In the genomic region with DNA sequence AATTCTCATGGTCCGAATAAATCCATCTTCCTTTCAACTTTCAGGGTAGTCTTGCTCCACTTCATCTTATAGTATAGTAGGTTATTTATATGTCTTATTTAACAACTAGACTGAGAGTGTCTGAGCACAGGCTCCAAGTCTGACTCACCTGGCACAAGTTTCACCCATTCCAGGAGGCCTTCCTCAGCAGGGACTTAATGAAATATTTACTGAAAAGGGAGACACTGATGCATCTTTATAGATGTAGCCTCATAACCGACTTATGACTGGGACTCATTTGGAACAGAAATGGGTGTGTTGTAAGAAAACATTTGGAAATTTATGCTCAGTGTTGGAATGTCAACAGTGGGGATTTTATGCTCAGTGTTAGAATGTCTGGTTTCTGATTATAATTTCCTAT, we compare ENCODE assay signal across 19 cellular contexts. TPM values are rescaled to one million over a fixed set of nuclear protein-coding genes. Genes with fewer than 3 reads are reported as not detected.
DNase-seq lines count a peak whose midpoint lies in the region; ATAC-seq, FAIRE-seq and TF ChIP-seq lines count a peak whose summit lies in the region.
"Had no signal": no experiment of that assay in that cellular context is flagged by ENCODE, and none has a peak within 500 bp of the region (broad histone marks: within the 10 kb centered on the region; RNA-seq: fewer than 3 reads in every experiment).

No MANE protein-coding gene starts in this region.

- H3K79me1 ChIP-seq in IMR-90 (ENCODE audit: low read depth in 1 of 2, low read length in 2 of 2): no peaks in the 10 kb centered on the region

- H3K27me3 ChIP-seq in IMR-90 (ENCODE audit: control insufficient read depth, insufficient read depth, low read length) (no peaks in the 10 kb centered on the region; the same call in 1 of the 2 replicates), bronchial epithelial cell (ENCODE audit: control insufficient read depth, insufficient read depth, low read length) (no peaks in the 10 kb centered on the region), keratinocyte (ENCODE audit: control insufficient read depth, extremely low read depth, insufficient read depth, low read length) (no peaks in the 10 kb centered on the region), sigmoid colon (no peaks in the 10 kb centered on the region)
- H3K27me3 ChIP-seq: heart right ventricle, ovary, tibial nerve had no signal

- H3K9me3 ChIP-seq in IMR-90 (ENCODE audit: control insufficient read depth, insufficient read depth, low read length) (peaks cover 2% of the 10 kb centered on the region; the same call in 1 of the 2 replicates), keratinocyte (ENCODE audit: control insufficient read depth, low read depth, low read length) (no peaks in the 10 kb centered on the region), sigmoid colon (no peaks in the 10 kb centered on the region), kidney (ENCODE audit: control insufficient read depth in 1 of 2, low read length in 2 of 2) (no peaks in the 10 kb centered on the region)
- H3K9me3 ChIP-seq: ovary, tibial nerve had no signal

- H3K4ac ChIP-seq in IMR-90 (ENCODE audit: low read depth, low read length): peak overlapping the region; percentile 67; the same call in 1 of the 2 replicates

- H3K9me1 ChIP-seq in IMR-90 (ENCODE audit: insufficient read depth, low read length): 0 out of 2 replicates have a peak, but pooled peaks cover 2% of the 10 kb centered on the region
- no peaks in the 10 kb centered on the region for H3K9me1 ChIP-seq in keratinocyte (ENCODE audit: control insufficient read depth, extremely low read depth, insufficient read depth, low read length)

- H3K14ac ChIP-seq in IMR-90 (replicated peaks; ENCODE audit: low read depth, low read length): no peak overlapping the region

- H3K36me3 ChIP-seq in IMR-90 (ENCODE audit: control insufficient read depth, insufficient read depth, low read length) (no peaks in the 10 kb centered on the region), bronchial epithelial cell (ENCODE audit: control insufficient read depth, insufficient read depth, low read length) (no peaks in the 10 kb centered on the region), keratinocyte (ENCODE audit: control insufficient read depth in 2 of 2, extremely low read depth in 1 of 2, insufficient read depth in 2 of 2, low read length in 2 of 2) (no peaks in the 10 kb centered on the region), sigmoid colon (no peaks in the 10 kb centered on the region), kidney (ENCODE audit: control insufficient read depth in 1 of 2, insufficient read depth in 2 of 2, low read length in 2 of 2) (no peaks in the 10 kb centered on the region)
- H3K36me3 ChIP-seq: heart right ventricle, ovary, tibial nerve had no signal

- ATAC-seq in IMR-90 (ENCODE audit: low read depth): peak; percentile 88
- ATAC-seq: heart right ventricle had no signal

- no peak overlapping the region for H3K56ac ChIP-seq in IMR-90 (ENCODE audit: extremely low read depth, insufficient read depth, low read length)

- peak overlapping the region; percentile 92 for H2BK5ac ChIP-seq in IMR-90 (ENCODE audit: low read depth, low read length, poor library complexity, severe bottlenecking)

- H3K9ac ChIP-seq in IMR-90 (ENCODE audit: low read depth, low read length) (no peak overlapping the region), keratinocyte (ENCODE audit: control insufficient read depth, extremely low read depth, insufficient read depth, low read length) (no peak overlapping the region), kidney (ENCODE audit: low read length in 2 of 2) (no peak overlapping the region)

- POLR2A ChIA-PET in IMR-90 (lab: Charles Lee; ENCODE audit: unreplicated experiment): no interaction called here

- no CpG with 5 or more reads among the region's 2 CpGs for WGBS in IMR-90 (ENCODE audit: extremely low coverage in 2 of 2, insufficient read length in 1 of 2), 2 experiments
- 60 to 82% methylated on average over 2 of the region's 2 CpGs for WGBS in sigmoid colon, 2 donors

- FAIRE-seq in bronchial epithelial cell (lab: Jason Lieb, UNC) (no peak), keratinocyte (lab: Jason Lieb, UNC) (peak; percentile 20), kidney (lab: Jason Lieb, UNC) (no peak)
- FAIRE-seq: D721Med had no signal

- no peak for TF ChIP-seq CTCF in AG09309 (IDR thresholded peaks at IDR 0.05; ENCODE audit: control insufficient read depth, insufficient read depth, low read depth, low read length, missing control alignments)
- TF ChIP-seq CTCF in IMR-90 (conservative IDR thresholded peaks at IDR 0.05; ENCODE audit: low read depth, low read length): no peak
- no peak for TF ChIP-seq CTCF in bronchial epithelial cell (IDR thresholded peaks at IDR 0.05; ENCODE audit: insufficient read depth, low read length, severe bottlenecking)
- no peak for TF ChIP-seq CTCF in keratinocyte (optimal IDR thresholded peaks at IDR 0.05 in 1 of 3, IDR thresholded peaks at IDR 0.05 in 1 of 3, conservative IDR thresholded peaks at IDR 0.05 in 1 of 3; ENCODE audit: extremely low read depth in 1 of 3, insufficient read depth in 2 of 3, low read length in 3 of 3)
- no peak for TF ChIP-seq CTCF in sigmoid colon (IDR thresholded peaks at IDR 0.05)
- no peak for TF ChIP-seq CTCF in kidney (IDR thresholded peaks at IDR 0.05; ENCODE audit: borderline replicate concordance, extremely low read depth, insufficient read depth)

- no peak overlapping the region; a peak in 1 of 4 replicates for H4K8ac ChIP-seq in IMR-90 (ENCODE audit: low read depth in 2 of 2, low read length in 2 of 2)

- H2AFZ ChIP-seq in IMR-90 (replicated peaks; ENCODE audit: low read length, poor library complexity) (no peak overlapping the region), keratinocyte (ENCODE audit: control insufficient read depth, low read length) (no peak overlapping the region)

- H3K27ac ChIP-seq in IMR-90 (ENCODE audit: insufficient read depth, low read length) (peak overlapping the region; percentile 30; the same call in 1 of the 2 replicates), keratinocyte (ENCODE audit: control insufficient read depth, insufficient read depth, low read length) (no peak overlapping the region), sigmoid colon (no peak overlapping the region), kidney (ENCODE audit: low read depth in 2 of 2, low read length in 2 of 2) (no peak overlapping the region)
- H3K27ac ChIP-seq: heart right ventricle, HL-60, ovary, tibial nerve had no signal

- no peak for TF ChIP-seq EP300 in sigmoid colon (IDR thresholded peaks at IDR 0.05)

- no peak overlapping the region for H4K5ac ChIP-seq in IMR-90 (ENCODE audit: low read depth, low read length)

- H2AK5ac ChIP-seq in IMR-90 (ENCODE audit: low read depth, low read length): no peak overlapping the region

- dilution Hi-C loops in IMR-90 (cut with HindIII; ENCODE audit: low sequenced_read_pairs, unreplicated experiment): no loop called here
- dilution Hi-C loops in keratinocyte (cut with MboI; ENCODE audit: extremely low pct_ligation_motif_present, low sequenced_read_pairs): no loop called here

- intact Hi-C loops in IMR-90 (cut with micrococcal nuclease): no loop called here
- intact Hi-C loops in sigmoid colon (cut with DNase I): no loop called here
- intact Hi-C loops in kidney (cut with DNase I): no loop called here

- TF ChIP-seq POLR2A in IMR-90 (IDR thresholded peaks at IDR 0.05; ENCODE audit: low read depth, low read length): no peak
- no peak for TF ChIP-seq POLR2A in sigmoid colon (IDR thresholded peaks at IDR 0.05)

- H2AK9ac ChIP-seq in IMR-90 (replicated peaks; ENCODE audit: low read depth, low read length, poor library complexity): no peak overlapping the region

- in situ Hi-C loops in IMR-90 (cut with MboI; ENCODE audit: low sequenced_read_pairs): no loop called here

- H4K20me1 ChIP-seq in IMR-90 (ENCODE audit: insufficient read depth, low read length): no peaks in the 10 kb centered on the region
- H4K20me1 ChIP-seq in keratinocyte (ENCODE audit: control insufficient read depth, extremely low read depth, insufficient read depth, low read length): no peaks in the 10 kb centered on the region

- H3K4me3 ChIP-seq in AG09309 (ENCODE audit: control insufficient read depth, low read depth, low read length) (no peak overlapping the region), IMR-90 (ENCODE audit: insufficient read depth, low read depth, low read length) (no peak overlapping the region), bronchial epithelial cell (ENCODE audit: low read depth, low read length) (no peak overlapping the region), keratinocyte (ENCODE audit: control insufficient read depth in 2 of 3, extremely low read depth in 1 of 3, insufficient read depth in 2 of 3, low read depth in 1 of 3, low read length in 3 of 3) (no peak overlapping the region), sigmoid colon (no peak overlapping the region), kidney (ENCODE audit: low read length in 2 of 2) (no peak overlapping the region)
- H3K4me3 ChIP-seq: heart right ventricle, ovary, tibial nerve had no signal

- CTCF ChIA-PET in IMR-90 (lab: Yijun Ruan, JAX): no interaction called here

- H3K79me2 ChIP-seq in keratinocyte (ENCODE audit: control insufficient read depth, insufficient read depth, low read length): no peaks in the 10 kb centered on the region

- peaks cover 3% of the 10 kb centered on the region; the same call in 1 of the 2 replicates for H3K4me1 ChIP-seq in IMR-90 (ENCODE audit: control insufficient read depth, insufficient read depth, low read length)
- peaks cover 4% of the 10 kb centered on the region for H3K4me1 ChIP-seq in keratinocyte (ENCODE audit: control insufficient read depth, extremely low read depth, insufficient read depth, low read length)
- H3K4me1 ChIP-seq in sigmoid colon: no peaks in the 10 kb centered on the region
- H3K4me1 ChIP-seq in kidney (ENCODE audit: control insufficient read depth in 1 of 2, insufficient read depth in 1 of 2, low read depth in 1 of 2, low read length in 2 of 2): no peaks in the 10 kb centered on the region
- H3K4me1 ChIP-seq: tibial nerve had no signal

- BruUV-seq in IMR-90 (replicated peaks; lab: Mats Ljungman, UMichigan): no TSS peak

- no peak overlapping the region for H3K18ac ChIP-seq in IMR-90 (ENCODE audit: low read depth, low read length)

- 0 out of 2 replicates have a peak overlapping the region, but pooled peaks have one; percentile 71 for H2BK20ac ChIP-seq in IMR-90 (ENCODE audit: low read depth, low read length)

- TF ChIP-seq RAD21 in IMR-90 (IDR thresholded peaks at IDR 0.05; ENCODE audit: low read length): no peak

- DNase-seq in AG09309 (ENCODE audit: low read depth): peak; percentile 95
- DNase-seq in IMR-90: peak; percentile 91
- peak; percentile 74 for DNase-seq in bronchial epithelial cell (ENCODE audit: low read depth)
- peak; percentile 28 for DNase-seq in keratinocyte (ENCODE audit: low read depth, low spot score)
- DNase-seq in sigmoid colon: no peak
- DNase-seq in stimulated activated CD4-positive, alpha-beta T cell treated with anti-CD3 and anti-CD28 coated beads, Interleukin-15, amount 100 ng/mL, for 24 hours: no peak
- no peak for DNase-seq in kidney
- DNase-seq in HUDEP-2 (lab: John Stamatoyannopoulos, UW; ENCODE audit: unreplicated experiment in 76 of 76): no peak
- DNase-seq: activated CD4-positive, alpha-beta T cell treated with anti-CD3 and anti-CD28 coated beads, Interleukin-2, amount 10 ng/mL, durations not matched to agents 7 days and 5 days; central memory CD4-positive, alpha-beta T cell; heart right ventricle; Kasumi-1; NCI-H146; NCI-H446 treated with DMSO at 0.1 percent for 48 hours; ovary; SIG-M5 had no signal

- H2BK120ac ChIP-seq in IMR-90 (ENCODE audit: low read depth, low read length): peak overlapping the region; percentile 78; the same call in 1 of the 2 replicates

- H3K23ac ChIP-seq in IMR-90 (ENCODE audit: low read depth, low read length): no peak overlapping the region

- no peak overlapping the region; the same call in 1 of the 2 replicates for H3K4me2 ChIP-seq in IMR-90 (ENCODE audit: low read depth, low read length)
- H3K4me2 ChIP-seq in keratinocyte (ENCODE audit: control insufficient read depth, extremely low read depth, insufficient read depth, low read depth, low read length): no peak overlapping the region

- peak overlapping the region; percentile 82; the same call in 1 of the 2 replicates for H4K91ac ChIP-seq in IMR-90 (ENCODE audit: insufficient read depth, low read depth, low read length)

- H2BK15ac ChIP-seq in IMR-90 (ENCODE audit: low read depth, low read length): peak overlapping the region; percentile 71; the same call in 1 of the 3 replicates

RNA-seq across cellular contexts. Expression of a gene that starts 59.9 kb away (rescaled TPM):
- total RNA-seq in IMR-90 (2012; rRNA removed) (0.18 TPM in 1 of 2 replicates, not detected in the other), bronchial epithelial cell (not detected in 2 replicates), sigmoid colon (1 to 10 TPM in 3 of 4 donors, not detected in 1; 1.4 to 6.7 (median 2.1) TPM), kidney (3.2 TPM)
- polyA plus RNA-seq in IMR-90 (2012; rRNA removed) (0.12 and 0.19 TPM in 2 replicates), keratinocyte (0.05 to 0.37 TPM in 2 of 3 replicates, not detected in the other), sigmoid colon (1 to 10 TPM in 1 of 3 donors, under 1 TPM in 1, not detected in 1; 0.60 to 3.2 TPM), kidney (ENCODE audit: insufficient read depth, low read depth, low replicate concordance) (1.2 TPM)
- polyA plus RNA-seq in IMR-90 (2012; cell fraction: cytosol; rRNA removed): 0.38 TPM in 1 of 2 replicates, not detected in the other
- 0.09 and 0.15 TPM in 2 replicates for polyA plus RNA-seq in IMR-90 (2012; cell fraction: nucleus; rRNA removed; ENCODE audit: low replicate concordance)
- 0.15 TPM for polyA plus RNA-seq in keratinocyte (2011; ENCODE audit: low read depth)
- polyA plus RNA-seq in keratinocyte (2011; cell fraction: cytosol; rRNA removed): 0.04 TPM in 1 of 2 replicates, not detected in the other
- polyA plus RNA-seq in keratinocyte (2011; cell fraction: nucleus; rRNA removed): 0.49 and 0.52 TPM in 2 replicates
- 0.83 TPM in 1 of 2 replicates, not detected in the other for polyA plus RNA-seq in keratinocyte (2012; ENCODE audit: low replicate concordance)
- 0.23 to 0.99 TPM (median 0.43 TPM) in 3 replicates for polyA minus RNA-seq in keratinocyte
- polyA minus RNA-seq in keratinocyte (2011; cell fraction: cytosol; rRNA and poly(A)+ RNA removed): not detected
- polyA minus RNA-seq in keratinocyte (2011; cell fraction: nucleus; rRNA and poly(A)+ RNA removed): 0.21 and 0.54 TPM in 2 replicates
- total RNA-seq: activated CD4-positive, alpha-beta T cell treated with anti-CD3 and anti-CD28 coated beads, Interleukin-2, amount 10 ng/mL, durations not matched to agents 7 days and 5 days had no signal

Comparison
In these comparisons a context has a peak if more than half of its experiments do, and no peak if none do; other contexts are left out.
1. DNase-seq: peak in AG09309 (single experiment), IMR-90 (single experiment), bronchial epithelial cell (single experiment) and keratinocyte (single experiment); none in sigmoid colon (single experiment), stimulated activated CD4-positive, alpha-beta T cell treated with anti-CD3 and anti-CD28 coated beads, Interleukin-15, amount 100 ng/mL, for 24 hours (single experiment), kidney (single experiment) and HUDEP-2 (0 of 76).